In the genomic region with DNA sequence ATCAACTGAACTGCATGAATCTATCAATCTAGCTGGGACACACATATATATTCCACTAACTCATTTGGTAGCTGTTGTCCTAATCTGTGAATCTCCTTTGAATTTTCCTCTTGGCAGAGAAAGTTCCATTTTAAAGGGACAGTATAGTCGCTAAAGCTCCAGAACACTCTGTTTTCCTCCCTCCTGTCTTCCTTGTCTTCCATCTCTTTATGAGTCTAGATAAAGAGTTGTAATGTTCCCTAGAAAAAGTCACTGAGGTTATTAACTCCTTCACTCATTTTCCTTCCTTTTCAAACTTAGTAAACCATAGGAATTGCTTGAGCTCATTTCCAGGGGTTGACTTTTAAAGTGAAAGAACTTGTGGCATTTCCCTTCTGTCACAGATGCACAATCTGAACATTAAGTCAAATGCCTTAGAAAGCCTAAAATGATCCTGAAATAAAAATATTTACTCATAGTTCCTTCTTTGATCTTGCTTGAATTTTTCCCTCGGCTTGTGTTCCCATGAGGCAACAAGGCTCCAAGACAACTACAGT, we compare ENCODE assay signal across 19 cellular contexts.
DNase-seq lines count a peak whose midpoint lies in the region; ATAC-seq and TF ChIP-seq lines count a peak whose summit lies in the region.
"Had no signal": no experiment of that assay in that cellular context is flagged by ENCODE, and none has a peak within 500 bp of the region (broad histone marks: within the 10 kb centered on the region; RNA-seq: fewer than 3 reads in every experiment).

No MANE protein-coding gene starts in this region.

- H3K9ac ChIP-seq in HCT116 (ENCODE audit: low read length): no peak overlapping the region
- H3K9ac ChIP-seq in HUES64 (ENCODE audit: low read depth, low read length): no peak overlapping the region
- no peak overlapping the region for H3K9ac ChIP-seq in smooth muscle cell (ENCODE audit: low read depth)
- H3K9ac ChIP-seq: BLaER1 had no signal

- H3K27me3 Mint-ChIP-seq in mesothelial cell of epicardium (ENCODE audit: low read depth): peaks cover 95% of the 10 kb centered on the region

- no peak for TF ChIP-seq CTCF in HCT116 (IDR thresholded peaks at IDR 0.05 in 2 of 3, conservative IDR thresholded peaks at IDR 0.05 in 1 of 3; ENCODE audit: borderline replicate concordance in 1 of 3, insufficient read depth in 1 of 3, low read depth in 2 of 3, low read length in 2 of 3)
- TF ChIP-seq CTCF in PC-9 (conservative IDR thresholded peaks at IDR 0.05): no peak
- no peak for TF ChIP-seq CTCF in smooth muscle cell (IDR thresholded peaks at IDR 0.05; ENCODE audit: borderline replicate concordance, insufficient read depth, poor library complexity, severe bottlenecking)
- no peak for TF ChIP-seq CTCF in mesothelial cell of epicardium (IDR thresholded peaks at IDR 0.05; ENCODE audit: unreplicated experiment)
- TF ChIP-seq CTCF in Peyer's patch (IDR thresholded peaks at IDR 0.05): no peak

- peaks cover 9% of the 10 kb centered on the region; the same call in 1 of the 2 replicates for H3F3A ChIP-seq in PC-9 (ENCODE audit: insufficient read depth, low read depth)
- H3F3A ChIP-seq in smooth muscle cell (ENCODE audit: low read depth): peaks cover 12% of the 10 kb centered on the region

- CTCF ChIA-PET in HCT116 (lab: Charles Lee) (interaction anchor here (1.4 kb wide), 1 partner anchor 112 kb away, joined by 5 read pairs; no protein-coding TSS in a partner anchor), PC-9 (lab: Charles Lee) (no interaction called here)

- H3K9me3 ChIP-seq in HCT116 (ENCODE audit: control insufficient read depth in 1 of 2, insufficient read depth in 1 of 2, low read depth in 1 of 2, low read length in 2 of 2) (no peaks in the 10 kb centered on the region), HUES64 (ENCODE audit: insufficient read depth, low read depth, low read length) (no peaks in the 10 kb centered on the region), PC-9 (ENCODE audit: insufficient read depth, low read depth) (no peaks in the 10 kb centered on the region), smooth muscle cell (replicated peaks; ENCODE audit: low read depth) (no peaks in the 10 kb centered on the region), Peyer's patch (peaks cover 0 to 4% (median 0%) of the 10 kb centered on the region in 4 donors)
- H3K9me3 ChIP-seq: BLaER1 had no signal

- no peaks in the 10 kb centered on the region for H3K36me3 Mint-ChIP-seq in mesothelial cell of epicardium
- H3K36me3 Mint-ChIP-seq: T-cell had no signal

- H3K36me3 ChIP-seq in HCT116 (ENCODE audit: control insufficient read depth in 1 of 2, insufficient read depth in 2 of 2, low read length in 2 of 2): no peaks in the 10 kb centered on the region
- H3K36me3 ChIP-seq in HUES64 (ENCODE audit: insufficient read depth, low read length): no peaks in the 10 kb centered on the region
- no peaks in the 10 kb centered on the region for H3K36me3 ChIP-seq in PC-9 (ENCODE audit: low read depth)
- no peaks in the 10 kb centered on the region for H3K36me3 ChIP-seq in smooth muscle cell (ENCODE audit: low read depth)
- no peaks in the 10 kb centered on the region for H3K36me3 ChIP-seq in Peyer's patch
- H3K36me3 ChIP-seq: BLaER1 had no signal

- intact Hi-C loops in HCT116 (cut with micrococcal nuclease): loop anchor here (2.0 to 10.0 kb wide), 4 partner anchors 69 to 1491 kb away; no protein-coding TSS in a partner anchor
- intact Hi-C loops in PC-9 (cut with micrococcal nuclease; ENCODE audit: unreplicated experiment): no loop called here

- BruUV-seq in HCT116 (replicated peaks; lab: Mats Ljungman, UMichigan) (no TSS peak), PC-9 (replicated peaks; lab: Mats Ljungman, UMichigan) (no TSS peak)

- no peaks in the 10 kb centered on the region for H3K9me2 ChIP-seq in HCT116 (ENCODE audit: insufficient read depth)
- no peaks in the 10 kb centered on the region; the same call in 1 of the 2 replicates for H3K9me2 ChIP-seq in PC-9 (ENCODE audit: insufficient read depth)

- H3K4me3 ChIP-seq in HCT116 (replicated peaks in 1 of 2; ENCODE audit: low read depth in 1 of 2, low read length in 2 of 2) (peak overlapping the region; percentile 28 to 36), HUES64 (ENCODE audit: low read length) (peak overlapping the region; percentile 17), PC-9 (no peak overlapping the region), smooth muscle cell (no peak overlapping the region), Peyer's patch (no peak overlapping the region)
- H3K4me3 ChIP-seq: BLaER1, GM12878 had no signal

- no peak for DNase-seq in HCT116 (ENCODE audit: low read depth, low spot score)
- DNase-seq in PC-9: no peak
- no peak for DNase-seq in smooth muscle cell (lab: John Stamatoyannopoulos, UW; ENCODE audit: unreplicated experiment)
- DNase-seq in mesothelial cell of epicardium (ENCODE audit: low spot score in 2 of 2, unreplicated experiment in 2 of 2): no peak
- no peak for DNase-seq in Peyer's patch
- DNase-seq: ACHN; CD8-positive, alpha-beta T cell; DND-41; KG1; NCI-H1105 treated with DMSO at 0.1 percent for 48 hours; NCI-H2029 treated with DMSO at 0.1 percent for 48 hours; NCI-H2171; NCI-H345; NCI-H774; T-cell had no signal

- peak overlapping the region; percentile 82 for H2AFZ ChIP-seq in HCT116 (ENCODE audit: low read depth, low read length, poor library complexity, severe bottlenecking)
- no peak overlapping the region for H2AFZ ChIP-seq in PC-9
- H2AFZ ChIP-seq in smooth muscle cell (ENCODE audit: low read depth): peak overlapping the region; percentile 62

- no peak overlapping the region for H3K27ac Mint-ChIP-seq in mesothelial cell of epicardium
- H3K27ac Mint-ChIP-seq: CD8-positive, alpha-beta T cell; T-cell had no signal

- H3K27me3 ChIP-seq in HCT116 (ENCODE audit: insufficient read depth, low read length) (no peaks in the 10 kb centered on the region), HUES64 (ENCODE audit: insufficient read depth, low read length) (peaks cover 17% of the 10 kb centered on the region), PC-9 (ENCODE audit: insufficient read depth, low read depth) (no peaks in the 10 kb centered on the region), smooth muscle cell (ENCODE audit: low read depth) (peaks cover 16% of the 10 kb centered on the region), Peyer's patch (peaks cover 0 to 6% of the 10 kb centered on the region in 2 donors)

- H3K4me2 ChIP-seq in HCT116 (ENCODE audit: low read length) (peak overlapping the region; percentile 63), PC-9 (peak overlapping the region; percentile 34; the same call in 1 of the 2 replicates), smooth muscle cell (peak overlapping the region; percentile 48)
- H3K4me2 ChIP-seq: BLaER1 had no signal

- TF ChIP-seq RAD21 in HCT116 (IDR thresholded peaks at IDR 0.05; ENCODE audit: low read depth): no peak

- no peak overlapping the region for H3K4me3 Mint-ChIP-seq in mesothelial cell of epicardium
- H3K4me3 Mint-ChIP-seq: CD8-positive, alpha-beta T cell; T-cell had no signal

- H3K79me2 ChIP-seq in HCT116 (ENCODE audit: insufficient read depth, low read length) (no peaks in the 10 kb centered on the region), PC-9 (ENCODE audit: low read depth) (no peaks in the 10 kb centered on the region), smooth muscle cell (ENCODE audit: low read depth) (no peaks in the 10 kb centered on the region)

- H3K27ac ChIP-seq in HCT116 (ENCODE audit: low read depth, low read length): no peak overlapping the region
- no peak overlapping the region for H3K27ac ChIP-seq in HUES64 (ENCODE audit: low read depth, low read length)
- H3K27ac ChIP-seq in PC-9: no peak overlapping the region
- H3K27ac ChIP-seq in smooth muscle cell (ENCODE audit: low read depth): no peak overlapping the region
- no peak overlapping the region for H3K27ac ChIP-seq in Peyer's patch
- H3K27ac ChIP-seq: BLaER1 had no signal

- WGBS in HUES64: 87% methylated on average over 2 of the region's 2 CpGs
- WGBS in smooth muscle cell (ENCODE audit: low lambda C conversion rate): 47% methylated on average over 2 of the region's 2 CpGs

- no peaks in the 10 kb centered on the region for H3K9me3 Mint-ChIP-seq in mesothelial cell of epicardium

- H3K4me1 ChIP-seq in HCT116 (ENCODE audit: control insufficient read depth in 1 of 2, insufficient read depth in 2 of 2, low read length in 2 of 2) (peaks cover 15 to 31% of the 10 kb centered on the region in 2 experiments; a peak in 3 of 4 replicates), HUES64 (ENCODE audit: insufficient read depth, low read length) (no peaks in the 10 kb centered on the region), PC-9 (replicated peaks; ENCODE audit: insufficient read depth) (peaks cover 9% of the 10 kb centered on the region), smooth muscle cell (ENCODE audit: low read depth) (peaks cover 4% of the 10 kb centered on the region), Peyer's patch (peaks cover 0 to 10% (median 0%) of the 10 kb centered on the region in 4 donors)

- POLR2A ChIA-PET in HCT116 (lab: Charles Lee) (interaction anchor here (0.6 to 1.4 kb wide), 6 partner anchors 10 to 170 kb away, joined by 3 read pairs; no protein-coding TSS in a partner anchor), PC-9 (lab: Charles Lee; ENCODE audit: unreplicated experiment) (interaction anchor here (0.6 kb wide), 1 partner anchor 472 kb away, joined by 3 read pairs; no protein-coding TSS in a partner anchor)

- ATAC-seq in HCT116 (no peak), GM18909 (IDR thresholded peaks at IDR 0.05; ENCODE audit: poor library complexity, unreplicated experiment) (no peak)
- ATAC-seq: CD8-positive, alpha-beta T cell; GM12878; T-cell had no signal

- H3K4me1 Mint-ChIP-seq in mesothelial cell of epicardium: peaks cover 10% of the 10 kb centered on the region

- H4K20me1 ChIP-seq in HCT116 (ENCODE audit: insufficient read depth) (no peaks in the 10 kb centered on the region), PC-9 (ENCODE audit: insufficient read depth) (no peaks in the 10 kb centered on the region), smooth muscle cell (ENCODE audit: low read depth) (no peaks in the 10 kb centered on the region)
- H4K20me1 ChIP-seq: BLaER1 had no signal

- RAD21 ChIA-PET in HCT116 (lab: Charles Lee; ENCODE audit: low non-redundant PET in 1 of 2, low total read pairs in 2 of 2, uncharacterized antibody in 2 of 2, unreplicated experiment in 2 of 2): no interaction called here

- TF ChIP-seq POLR2A in HCT116 (IDR thresholded peaks at IDR 0.05; ENCODE audit: borderline replicate concordance, extremely low read depth, insufficient read depth, insufficient read length) (no peak), Peyer's patch (IDR thresholded peaks at IDR 0.05) (no peak)

TF ChIP-seq in HCT116, 20 proteins besides CTCF, POLR2A, EP300 and RAD21:
- TF ChIP-seq CEBPB (IDR thresholded peaks at IDR 0.05; ENCODE audit: low read depth) (no peak), EGR1 (IDR thresholded peaks at IDR 0.05; ENCODE audit: low read depth) (0 out of 2 replicates have a peak, but pooled peaks have one; percentile 6), TCF7L2 (IDR thresholded peaks at IDR 0.05; ENCODE audit: borderline replicate concordance, extremely low read depth, insufficient read depth, insufficient read length) (no peak)
TF ChIP-seq in HCT116: peak in this region for 1.

Comparison
In these comparisons a context has a peak if more than half of its experiments do, and no peak if none do; other contexts are left out.
1. H3K4me3 ChIP-seq: peak in HCT116 (2 of 2) and HUES64 (single experiment); none in PC-9 (single experiment), smooth muscle cell (single experiment) and Peyer's patch (0 of 4).
2. Peak in every context shown above with its lines, with median percentiles within 50 percentile points of each other: H3K4me2 ChIP-seq.